Comparison of ENCODE assay signal across 7 cellular contexts in the genomic region with DNA sequence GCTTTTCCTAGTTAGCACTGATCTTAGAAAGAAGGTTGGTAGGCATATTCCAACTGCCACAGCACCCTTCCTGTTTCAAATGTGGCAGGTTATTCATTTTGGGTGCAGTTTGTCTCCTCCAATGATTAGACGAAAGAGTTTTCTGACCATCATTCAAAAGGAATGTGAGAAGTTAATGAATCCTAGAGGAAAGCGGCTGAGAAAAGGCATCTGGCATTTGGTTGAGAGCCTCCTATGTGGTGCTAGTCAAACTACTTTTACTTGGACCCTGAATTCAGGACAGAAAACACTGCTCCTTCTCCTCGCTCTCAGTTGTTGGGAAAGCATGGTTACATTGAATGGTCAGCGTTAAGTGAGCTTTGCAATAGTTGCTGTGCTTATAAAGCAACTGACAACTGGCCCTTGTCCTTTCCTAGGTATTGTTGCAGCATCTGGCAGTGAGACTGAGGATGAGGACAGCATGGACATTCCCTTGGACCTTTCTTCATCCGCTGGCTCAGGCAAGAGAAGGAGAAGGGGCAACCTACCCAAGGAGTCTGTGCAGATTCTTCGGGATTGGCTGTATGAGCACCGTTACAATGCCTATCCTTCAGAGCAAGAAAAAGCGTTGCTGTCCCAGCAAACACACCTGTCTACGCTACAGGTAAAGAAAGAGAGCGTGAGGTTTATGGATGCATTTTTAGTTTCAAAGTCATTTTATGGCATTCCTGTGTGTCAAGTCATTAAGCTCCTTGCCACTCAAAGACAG. TPM values are rescaled to one million over a fixed set of nuclear protein-coding genes. Genes with fewer than 3 reads are reported as not detected.
DNase-seq lines count a peak whose midpoint lies in the region; TF ChIP-seq lines count a peak whose summit lies in the region.

No MANE protein-coding gene starts in this region.

- H3K36me3 ChIP-seq in kidney epithelial cell (ENCODE audit: control insufficient read depth, insufficient read depth, low read length) (peaks cover 4% of the 10 kb centered on the region), subcutaneous abdominal adipose tissue (ENCODE audit: control insufficient read depth in 5 of 5, insufficient read depth in 5 of 5, low read length in 5 of 5) (peaks cover 25 to 36% (median 32%) of the 10 kb centered on the region in 5 donors), ascending aorta (peaks cover 21 to 39% of the 10 kb centered on the region in 2 donors)

- H3K27ac ChIP-seq in subcutaneous abdominal adipose tissue (ENCODE audit: low read depth, low read length) (peak overlapping the region; percentile 100), ascending aorta (no peak overlapping the region)

- H3K4me1 ChIP-seq in subcutaneous abdominal adipose tissue (ENCODE audit: control insufficient read depth in 5 of 5, insufficient read depth in 5 of 5, low read length in 5 of 5) (peaks cover 5 to 48% (median 34%) of the 10 kb centered on the region in 5 donors), ascending aorta (peaks cover 3 to 25% of the 10 kb centered on the region in 2 donors)

- H3K9ac ChIP-seq in subcutaneous abdominal adipose tissue (ENCODE audit: low read length in 5 of 5), result no peak overlapping the region

- H3K9me3 ChIP-seq in subcutaneous abdominal adipose tissue (ENCODE audit: control insufficient read depth in 5 of 5, low read length in 5 of 5) (no peaks in the 10 kb centered on the region), ascending aorta (no peaks in the 10 kb centered on the region)

- TF ChIP-seq CTCF in kidney epithelial cell (IDR thresholded peaks at IDR 0.05; ENCODE audit: insufficient read depth, low read length, poor library complexity, severe bottlenecking) (no peak), ascending aorta (IDR thresholded peaks at IDR 0.05) (no peak)

- DNase-seq in HT1080 (ENCODE audit: low read depth) (peak; percentile 11), astrocyte of the hippocampus (ENCODE audit: low read depth, low spot score) (peak; percentile 71), kidney epithelial cell (ENCODE audit: low read depth) (peak; percentile 65), ascending aorta (ENCODE audit: low spot score in 2 of 2) (no peak), hepatic stellate cell (ENCODE audit: low spot score) (no peak), NCI-H128 (lab: John Stamatoyannopoulos, UW; ENCODE audit: unreplicated experiment) (no peak)

- intact Hi-C loops in ascending aorta (cut with DNase I), result loop anchor here (5.0 to 10.0 kb wide), 2 partner anchors 211 to 601 kb away; no protein-coding TSS in a partner anchor

- H3K27me3 ChIP-seq in kidney epithelial cell (ENCODE audit: control insufficient read depth, insufficient read depth, low read length) (no peaks in the 10 kb centered on the region), subcutaneous abdominal adipose tissue (ENCODE audit: control insufficient read depth in 5 of 5, insufficient read depth in 4 of 5, low read length in 5 of 5) (no peaks in the 10 kb centered on the region), ascending aorta (no peaks in the 10 kb centered on the region)

- H3K4me3 ChIP-seq in kidney epithelial cell (ENCODE audit: low read depth, low read length) (peak overlapping the region; percentile 93), subcutaneous abdominal adipose tissue (ENCODE audit: low read depth in 1 of 5, low read length in 5 of 5) (no peak overlapping the region), ascending aorta (no peak overlapping the region)

RNA-seq across cellular contexts. Expression of gene TGIF1, which starts 6.1 kb away (rescaled TPM):
- 54.9 and 61.9 TPM in 2 replicates for total RNA-seq in HT1080 (2014; rRNA removed; shearing (Covaris generic))
- polyA plus RNA-seq in HT1080 (2015; cell fraction: cytosol; rRNA removed), result 54.7 and 62.9 TPM in 2 replicates
- 80.0 and 81.2 TPM in 2 replicates for polyA plus RNA-seq in HT1080 (2015; cell fraction: nucleus; rRNA removed)
- total RNA-seq in kidney epithelial cell (251 and 294 TPM in 2 replicates), ascending aorta (39.7 TPM)

Comparison
In these comparisons a context has a peak if more than half of its experiments do, and no peak if none do; other contexts are left out.
1. DNase-seq: peak in HT1080 (single experiment), astrocyte of the hippocampus (single experiment) and kidney epithelial cell (single experiment); none in ascending aorta (0 of 2), hepatic stellate cell (single experiment) and NCI-H128 (single experiment).